In the genomic region with DNA sequence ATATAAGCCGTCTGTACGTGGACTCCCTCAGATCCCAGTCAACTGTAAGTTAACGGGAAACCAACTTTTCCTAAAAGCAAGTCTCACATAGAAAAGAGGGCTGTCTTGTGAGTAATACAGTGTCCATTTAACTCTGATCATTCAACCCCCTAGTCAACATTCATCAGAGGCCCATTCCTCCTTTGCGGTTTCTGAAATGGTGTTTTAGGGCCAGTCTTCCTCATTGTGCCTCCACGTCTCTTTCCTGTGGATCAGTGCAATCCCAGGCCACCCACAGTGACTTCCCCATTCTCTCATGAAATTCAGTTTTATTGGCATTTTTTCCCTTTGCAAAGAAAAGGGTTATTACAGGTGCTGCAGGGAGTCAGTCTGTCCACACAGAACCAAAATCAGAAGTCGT, we compare ENCODE assay signal across 24 cellular contexts.
A peak's percentile ranks its signal among the peaks of the same experiment; 100 is the strongest.
DNase-seq lines count a peak whose midpoint lies in the region; ATAC-seq and TF ChIP-seq lines count a peak whose summit lies in the region.
"Had no signal": no experiment of that assay in that cellular context is flagged by ENCODE, and none has a peak within 500 bp of the region (broad histone marks: within the 10 kb centered on the region; RNA-seq: fewer than 3 reads in every experiment).

No MANE protein-coding gene starts in this region.

- H3K4ac ChIP-seq in trophoblast cell (ENCODE audit: low read depth, low read length), result no peak overlapping the region

- WGBS in tibial nerve, 2 donors, result 70 to 75% methylated on average over 6 of the region's 6 CpGs
- WGBS in trophoblast cell (ENCODE audit: extremely low coverage, insufficient coverage, insufficient read length), result no CpG with 5 or more reads among the region's 6 CpGs

- H3K9ac ChIP-seq in trophoblast cell (ENCODE audit: low read length), result no peak overlapping the region
- H3K9ac ChIP-seq: GM23248, SK-N-SH had no signal

- no peak overlapping the region for H2BK5ac ChIP-seq in trophoblast cell (ENCODE audit: low read depth, low read length, poor library complexity)

- H3K36me3 ChIP-seq in upper lobe of right lung (no peaks in the 10 kb centered on the region), tibial nerve (no peaks in the 10 kb centered on the region), trophoblast cell (ENCODE audit: control insufficient read depth in 1 of 2, insufficient read depth in 2 of 2, low read length in 2 of 2) (no peaks in the 10 kb centered on the region)
- H3K36me3 ChIP-seq: thoracic aorta had no signal

- H2BK120ac ChIP-seq in trophoblast cell (ENCODE audit: insufficient read depth, low read length, poor library complexity), result no peak overlapping the region

- H3K9me3 ChIP-seq in upper lobe of right lung, result no peaks in the 10 kb centered on the region
- H3K9me3 ChIP-seq in tibial nerve, result no peaks in the 10 kb centered on the region
- no peaks in the 10 kb centered on the region for H3K9me3 ChIP-seq in trophoblast cell (ENCODE audit: insufficient read depth, low read depth, low read length)
- H3K9me3 ChIP-seq: SK-N-SH, thoracic aorta had no signal

- peak; percentile 73 for ATAC-seq in upper lobe of right lung
- ATAC-seq: activated naive CD4-positive, alpha-beta T cell treated with anti-CD3 and anti-CD28 coated beads, Interleukin-2, amount 50 U/mL, for 72 hours; activated T-helper 17 cell treated with anti-CD3 and anti-CD28 coated beads, Interleukin-2, amount 50 U/mL, for 72 hours; naive thymus-derived CD8-positive, alpha-beta T cell had no signal

- no peak overlapping the region for H3K18ac ChIP-seq in trophoblast cell (ENCODE audit: low read length)

- no peak overlapping the region for H3K14ac ChIP-seq in trophoblast cell (ENCODE audit: low read length)

- H4K12ac ChIP-seq in trophoblast cell (ENCODE audit: low read depth, low read length), result no peak overlapping the region

- no peak overlapping the region for H2BK12ac ChIP-seq in trophoblast cell (ENCODE audit: low read length)

- H3K4me1 ChIP-seq in upper lobe of right lung (peaks cover 21% of the 10 kb centered on the region), tibial nerve (peaks cover 0 to 66% (median 5%) of the 10 kb centered on the region in 4 donors), trophoblast cell (ENCODE audit: control insufficient read depth in 1 of 2, insufficient read depth in 2 of 2, low read length in 2 of 2) (peaks cover 0 to 3% of the 10 kb centered on the region in 2 experiments)

- TF ChIP-seq EP300 in tibial nerve (IDR thresholded peaks at IDR 0.05), result peak in 1 of 2 donors; percentile 40

- H3K9me3 Mint-ChIP-seq in dendritic cell treated with granulocyte-macrophage colony-stimulating factor and Interleukin-4, amounts not matched to agents 40 ng/mL and 50 ng/mL, for 4 days, result no peaks in the 10 kb centered on the region
- H3K9me3 Mint-ChIP-seq in activated T-helper 1 cell treated with anti-CD3 and anti-CD28 coated beads, Interleukin-12 subunit alpha, Interleukin-12 subunit beta, Interleukin-2, Interleukin-4 antibody, amounts not matched to agents 30 ng/mL and 10 ng/mL and 1 ng/mL, durations not matched to agents 14 hours and 24 hours and 36 hours, result peaks cover 7% of the 10 kb centered on the region
- H3K9me3 Mint-ChIP-seq: activated B cell treated with CpG ODN at 0.5 μM for 24 hours; activated naive CD4-positive, alpha-beta T cell treated with anti-CD3 and anti-CD28 coated beads, Interleukin-2, amount 50 U/mL, for 72 hours; activated T-helper 17 cell treated with anti-CD3 and anti-CD28 coated beads, Interleukin-2, amount 50 U/mL, for 72 hours; HFFc6; naive thymus-derived CD8-positive, alpha-beta T cell; stimulated activated naive CD8-positive, alpha-beta T cell treated with anti-CD3 and anti-CD28 coated beads, Interleukin-15, Interleukin-2, amounts not matched to agents 100 ng/mL and 50 ng/mL, for 24 hours had no signal

- H3K4me2 ChIP-seq in trophoblast cell (ENCODE audit: low read length), result no peak overlapping the region
- H3K4me2 ChIP-seq: SK-N-SH had no signal

- intact Hi-C loops in dendritic cell treated with granulocyte-macrophage colony-stimulating factor and Interleukin-4, amounts not matched to agents 40 ng/mL and 50 ng/mL, for 4 days (cut with micrococcal nuclease), result no loop called here
- intact Hi-C loops in upper lobe of right lung (cut with DNase I), result no loop called here
- intact Hi-C loops in activated T-helper 1 cell treated with anti-CD3 and anti-CD28 coated beads, Interleukin-12 subunit alpha, Interleukin-12 subunit beta, Interleukin-2, Interleukin-4 antibody, amounts not matched to agents 30 ng/mL and 10 ng/mL and 1 ng/mL, durations not matched to agents 14 hours and 24 hours and 36 hours (cut with micrococcal nuclease), result no loop called here

- TF ChIP-seq CTCF in upper lobe of right lung (IDR thresholded peaks at IDR 0.05) (no peak), tibial nerve (IDR thresholded peaks at IDR 0.05) (no peak)

- no peak for TF ChIP-seq POLR2A in tibial nerve (IDR thresholded peaks at IDR 0.05)

- no peak overlapping the region for H3K4me3 Mint-ChIP-seq in dendritic cell treated with granulocyte-macrophage colony-stimulating factor and Interleukin-4, amounts not matched to agents 40 ng/mL and 50 ng/mL, for 4 days
- no peak overlapping the region for H3K4me3 Mint-ChIP-seq in activated T-helper 1 cell treated with anti-CD3 and anti-CD28 coated beads, Interleukin-12 subunit alpha, Interleukin-12 subunit beta, Interleukin-2, Interleukin-4 antibody, amounts not matched to agents 30 ng/mL and 10 ng/mL and 1 ng/mL, durations not matched to agents 14 hours and 24 hours and 36 hours
- H3K4me3 Mint-ChIP-seq: activated B cell treated with CpG ODN at 0.5 μM for 24 hours; activated T-helper 17 cell treated with anti-CD3 and anti-CD28 coated beads, Interleukin-2, amount 50 U/mL, for 72 hours; CD4-positive, alpha-beta memory T cell; HFFc6; naive thymus-derived CD8-positive, alpha-beta T cell; stimulated activated naive CD8-positive, alpha-beta T cell treated with anti-CD3 and anti-CD28 coated beads, Interleukin-15, Interleukin-2, amounts not matched to agents 100 ng/mL and 50 ng/mL, for 24 hours had no signal

- no peaks in the 10 kb centered on the region for H3K79me1 ChIP-seq in trophoblast cell (ENCODE audit: low read length)

- H3K27ac Mint-ChIP-seq in dendritic cell treated with granulocyte-macrophage colony-stimulating factor and Interleukin-4, amounts not matched to agents 40 ng/mL and 50 ng/mL, for 4 days, result peak overlapping the region; percentile 42
- no peak overlapping the region for H3K27ac Mint-ChIP-seq in activated T-helper 1 cell treated with anti-CD3 and anti-CD28 coated beads, Interleukin-12 subunit alpha, Interleukin-12 subunit beta, Interleukin-2, Interleukin-4 antibody, amounts not matched to agents 30 ng/mL and 10 ng/mL and 1 ng/mL, durations not matched to agents 14 hours and 24 hours and 36 hours
- H3K27ac Mint-ChIP-seq: activated B cell treated with CpG ODN at 0.5 μM for 24 hours; activated naive CD4-positive, alpha-beta T cell treated with anti-CD3 and anti-CD28 coated beads, Interleukin-2, amount 50 U/mL, for 72 hours; activated T-helper 17 cell treated with anti-CD3 and anti-CD28 coated beads, Interleukin-2, amount 50 U/mL, for 72 hours; HFFc6; stimulated activated naive CD8-positive, alpha-beta T cell treated with anti-CD3 and anti-CD28 coated beads, Interleukin-15, Interleukin-2, amounts not matched to agents 100 ng/mL and 50 ng/mL, for 24 hours had no signal

- H3K4me1 Mint-ChIP-seq in dendritic cell treated with granulocyte-macrophage colony-stimulating factor and Interleukin-4, amounts not matched to agents 40 ng/mL and 50 ng/mL, for 4 days (ENCODE audit: low read depth), result peaks cover 37% of the 10 kb centered on the region
- H3K4me1 Mint-ChIP-seq in activated T-helper 1 cell treated with anti-CD3 and anti-CD28 coated beads, Interleukin-12 subunit alpha, Interleukin-12 subunit beta, Interleukin-2, Interleukin-4 antibody, amounts not matched to agents 30 ng/mL and 10 ng/mL and 1 ng/mL, durations not matched to agents 14 hours and 24 hours and 36 hours (ENCODE audit: low read depth), result peaks cover 21% of the 10 kb centered on the region
- H3K4me1 Mint-ChIP-seq: activated B cell treated with CpG ODN at 0.5 μM for 24 hours; activated T-helper 17 cell treated with anti-CD3 and anti-CD28 coated beads, Interleukin-2, amount 50 U/mL, for 72 hours had no signal

- peaks cover 45% of the 10 kb centered on the region for H3K36me3 Mint-ChIP-seq in dendritic cell treated with granulocyte-macrophage colony-stimulating factor and Interleukin-4, amounts not matched to agents 40 ng/mL and 50 ng/mL, for 4 days (ENCODE audit: low read depth)
- peaks cover 16% of the 10 kb centered on the region for H3K36me3 Mint-ChIP-seq in activated T-helper 1 cell treated with anti-CD3 and anti-CD28 coated beads, Interleukin-12 subunit alpha, Interleukin-12 subunit beta, Interleukin-2, Interleukin-4 antibody, amounts not matched to agents 30 ng/mL and 10 ng/mL and 1 ng/mL, durations not matched to agents 14 hours and 24 hours and 36 hours (ENCODE audit: low read depth)
- H3K36me3 Mint-ChIP-seq: activated naive CD4-positive, alpha-beta T cell treated with anti-CD3 and anti-CD28 coated beads, Interleukin-2, amount 50 U/mL, for 72 hours had no signal

- H3K79me2 ChIP-seq in trophoblast cell (ENCODE audit: control insufficient read depth, insufficient read depth, low read length, poor library complexity), result no peaks in the 10 kb centered on the region

- peak; percentile 41 for DNase-seq in NCI-H2171 treated with DMSO at 0.1 percent for 48 hours (lab: John Stamatoyannopoulos, UW)
- DNase-seq in NCI-H2171 (lab: John Stamatoyannopoulos, UW), result no peak
- peak; percentile 47 for DNase-seq in SKM-1 (lab: John Stamatoyannopoulos, UW; ENCODE audit: unreplicated experiment)
- DNase-seq in upper lobe of right lung, result no peak
- no peak for DNase-seq in tibial nerve (ENCODE audit: low spot score in 2 of 2)
- DNase-seq in activated T-helper 1 cell treated with anti-CD3 and anti-CD28 coated beads, Interleukin-12 subunit alpha, Interleukin-12 subunit beta, Interleukin-2, Interleukin-4 antibody, amounts not matched to agents 30 ng/mL and 10 ng/mL and 1 ng/mL, durations not matched to agents 14 hours and 24 hours and 36 hours (ENCODE audit: low spot score), result no peak
- no peak for DNase-seq in trophoblast cell
- DNase-seq: activated B cell treated with CpG ODN at 0.5 μM for 24 hours; activated CD4-positive, alpha-beta T cell treated with anti-CD3 and anti-CD28 coated beads, Interleukin-2, amount 50 U/mL, for 4 hours; activated CD8-positive, alpha-beta memory T cell treated with anti-CD3 and anti-CD28 coated beads, Interleukin-2, amount 50 U/mL, for 48 hours; anterior cingulate cortex; CD4-positive, alpha-beta memory T cell; GM23248; HFFc6; hypothalamus; midbrain; naive thymus-derived CD8-positive, alpha-beta T cell; NCI-H226; SK-N-SH had no signal

- H4K8ac ChIP-seq in trophoblast cell (ENCODE audit: low read depth, low read length), result no peak overlapping the region

- H3K27ac ChIP-seq in upper lobe of right lung (no peak overlapping the region), tibial nerve (no peak overlapping the region), trophoblast cell (ENCODE audit: low read depth, low read length) (no peak overlapping the region)
- H3K27ac ChIP-seq: GM23248 had no signal

- no peak overlapping the region for H2AFZ ChIP-seq in trophoblast cell (ENCODE audit: insufficient read depth, low read length, poor library complexity)
- H2AFZ ChIP-seq: GM23248 had no signal

- H3K27me3 ChIP-seq in upper lobe of right lung (no peaks in the 10 kb centered on the region), tibial nerve (no peaks in the 10 kb centered on the region), trophoblast cell (ENCODE audit: insufficient read depth, low read length) (no peaks in the 10 kb centered on the region)

- no peaks in the 10 kb centered on the region for H3K27me3 Mint-ChIP-seq in dendritic cell treated with granulocyte-macrophage colony-stimulating factor and Interleukin-4, amounts not matched to agents 40 ng/mL and 50 ng/mL, for 4 days
- no peaks in the 10 kb centered on the region for H3K27me3 Mint-ChIP-seq in activated T-helper 1 cell treated with anti-CD3 and anti-CD28 coated beads, Interleukin-12 subunit alpha, Interleukin-12 subunit beta, Interleukin-2, Interleukin-4 antibody, amounts not matched to agents 30 ng/mL and 10 ng/mL and 1 ng/mL, durations not matched to agents 14 hours and 24 hours and 36 hours (ENCODE audit: insufficient read depth)
- H3K27me3 Mint-ChIP-seq: activated B cell treated with CpG ODN at 0.5 μM for 24 hours; activated T-helper 17 cell treated with anti-CD3 and anti-CD28 coated beads, Interleukin-2, amount 50 U/mL, for 72 hours; CD4-positive, alpha-beta memory T cell; naive thymus-derived CD8-positive, alpha-beta T cell; stimulated activated naive CD8-positive, alpha-beta T cell treated with anti-CD3 and anti-CD28 coated beads, Interleukin-15, Interleukin-2, amounts not matched to agents 100 ng/mL and 50 ng/mL, for 24 hours had no signal

- H4K91ac ChIP-seq in trophoblast cell (ENCODE audit: low read depth, low read length), result no peak overlapping the region

- no peak overlapping the region for H3K23ac ChIP-seq in trophoblast cell (ENCODE audit: low read length)

- H2AK5ac ChIP-seq in trophoblast cell (ENCODE audit: low read length), result no peak overlapping the region

- H3K4me3 ChIP-seq in upper lobe of right lung (no peak overlapping the region), tibial nerve (no peak overlapping the region), trophoblast cell (ENCODE audit: low read depth, low read length) (no peak overlapping the region)
- H3K4me3 ChIP-seq: GM23248, thoracic aorta had no signal

Comparison
In these comparisons a context has a peak if more than half of its experiments do, and no peak if none do; other contexts are left out.
1. DNase-seq: peak in NCI-H2171 treated with DMSO at 0.1 percent for 48 hours (single experiment) and SKM-1 (single experiment); none in NCI-H2171 (single experiment), upper lobe of right lung (single experiment), tibial nerve (0 of 2), activated T-helper 1 cell treated with anti-CD3 and anti-CD28 coated beads, Interleukin-12 subunit alpha, Interleukin-12 subunit beta, Interleukin-2, Interleukin-4 antibody, amounts not matched to agents 30 ng/mL and 10 ng/mL and 1 ng/mL, durations not matched to agents 14 hours and 24 hours and 36 hours (single experiment) and trophoblast cell (0 of 2).